9 cellular contexts compared by ENCODE assay signal in the genomic region with DNA sequence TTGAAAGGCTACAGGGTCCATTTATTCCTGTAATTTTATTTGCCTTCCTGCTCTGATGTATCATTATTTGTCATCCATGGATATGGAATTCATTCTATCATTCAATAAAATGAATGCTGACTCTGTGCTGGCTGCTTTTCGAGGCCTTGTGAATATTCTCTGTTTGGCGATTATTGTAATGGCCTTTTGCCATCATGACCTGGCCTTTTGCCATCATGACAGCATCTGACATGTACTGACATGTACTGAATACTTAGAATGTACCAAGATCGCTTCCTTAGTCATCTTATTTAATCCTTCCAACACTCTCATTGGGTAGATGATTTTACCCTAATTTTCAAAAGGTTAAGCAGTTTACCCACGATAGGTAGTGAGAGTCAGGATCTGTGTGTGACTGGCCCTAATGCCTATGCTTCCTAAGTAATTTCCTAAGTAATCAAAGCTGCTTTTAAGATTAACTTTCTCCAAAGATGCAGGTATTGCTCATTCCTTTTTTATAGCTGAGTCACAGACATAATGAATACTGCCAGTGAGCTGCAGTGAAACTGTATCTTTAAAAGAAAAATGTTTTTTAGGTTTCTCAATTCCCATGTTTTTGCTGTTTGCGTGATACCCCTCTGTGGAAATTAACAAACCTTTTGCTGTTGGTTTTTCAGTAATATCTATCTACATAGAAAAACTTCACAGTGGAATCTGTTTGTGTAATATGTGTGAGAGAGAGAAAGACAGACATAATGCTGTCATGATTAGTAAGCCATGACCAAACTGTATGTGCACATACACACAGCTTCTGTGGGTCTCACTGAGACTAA.
A peak's percentile ranks its signal among the peaks of the same experiment; 100 is the strongest.
DNase-seq lines count a peak whose midpoint lies in the region; ATAC-seq, FAIRE-seq and TF ChIP-seq lines count a peak whose summit lies in the region.
"Had no signal": no experiment of that assay in that cellular context is flagged by ENCODE, and none has a peak within 500 bp of the region (broad histone marks: within the 10 kb centered on the region; RNA-seq: fewer than 3 reads in every experiment).

No MANE protein-coding gene starts in this region.

- H3K4me3 ChIP-seq in CD4-positive, CD25-positive, alpha-beta regulatory T cell (ENCODE audit: low read depth, low read length) = no peak overlapping the region
- H3K4me3 ChIP-seq in K562 = no peak overlapping the region

- in situ Hi-C loops in K562 (cut with MboI) = no loop called here

- FAIRE-seq in K562 (lab: Jason Lieb, UNC) = no peak
- FAIRE-seq: frontal cortex had no signal

- peaks cover 8% of the 10 kb centered on the region for H3K4me1 ChIP-seq in CD4-positive, CD25-positive, alpha-beta regulatory T cell (ENCODE audit: control insufficient read depth, insufficient read depth, low read length, poor library complexity, severe bottlenecking)
- no peaks in the 10 kb centered on the region for H3K4me1 ChIP-seq in K562 (replicated peaks in 1 of 2; ENCODE audit: control insufficient read depth in 2 of 2, insufficient read depth in 2 of 2, low read length in 2 of 2)

- H3K27me3 Mint-ChIP-seq in CD4-positive, CD25-positive, alpha-beta regulatory T cell = no peaks in the 10 kb centered on the region

- no peak overlapping the region for H3K27ac ChIP-seq in CD4-positive, CD25-positive, alpha-beta regulatory T cell (ENCODE audit: insufficient read depth, low read length, poor library complexity, severe bottlenecking)
- no peak overlapping the region for H3K27ac ChIP-seq in K562 (ENCODE audit: extremely low read depth, low read depth, low read length)

- no peaks in the 10 kb centered on the region for H3K9me3 Mint-ChIP-seq in CD4-positive, CD25-positive, alpha-beta regulatory T cell

- H3K4me3 Mint-ChIP-seq in CD4-positive, CD25-positive, alpha-beta regulatory T cell = no peak overlapping the region

- no peaks in the 10 kb centered on the region for H3K27me3 ChIP-seq in CD4-positive, CD25-positive, alpha-beta regulatory T cell (ENCODE audit: control insufficient read depth, insufficient read depth, low read length)
- no peaks in the 10 kb centered on the region for H3K27me3 ChIP-seq in K562 (ENCODE audit: control insufficient read depth in 2 of 2, insufficient read depth in 2 of 2, low read length in 2 of 2)

- no TSS peak for BruUV-seq in K562 (replicated peaks; lab: Mats Ljungman, UMichigan)

- no peaks in the 10 kb centered on the region for H3K9me1 ChIP-seq in K562 (ENCODE audit: control insufficient read depth, insufficient read depth, low read length)

- no peak overlapping the region for H3K9ac ChIP-seq in K562 (ENCODE audit: insufficient read depth in 1 of 2, low read depth in 2 of 2, low read length in 2 of 2)

- WGBS in K562 (ENCODE audit: insufficient coverage, low coverage, missing lambda C conversion rate) = 39% methylated on average over 5 of the region's 5 CpGs

- no peak for TF ChIP-seq POLR2A in K562 (conservative IDR thresholded peaks at IDR 0.05)

- H3K79me2 ChIP-seq in K562 (ENCODE audit: control insufficient read depth, insufficient read depth, low read length) = no peaks in the 10 kb centered on the region

- no peak for ATAC-seq in CD4-positive, CD25-positive, alpha-beta regulatory T cell (ENCODE audit: low read depth in 2 of 2)
- no peak for ATAC-seq in K562
- ATAC-seq in left colon = peak; percentile 44
- no peak for ATAC-seq in GM18909 (IDR thresholded peaks at IDR 0.05; ENCODE audit: poor library complexity, unreplicated experiment)

- no peaks in the 10 kb centered on the region for H4K20me1 ChIP-seq in K562 (replicated peaks; ENCODE audit: control insufficient read depth, insufficient read depth, low read length)

- intact Hi-C loops in K562 (cut with micrococcal nuclease) (no loop called here), left colon (cut with DNase I, micrococcal nuclease) (no loop called here)

- H3K36me3 ChIP-seq in CD4-positive, CD25-positive, alpha-beta regulatory T cell (ENCODE audit: control insufficient read depth, insufficient read depth, low read length) = no peaks in the 10 kb centered on the region
- no peaks in the 10 kb centered on the region for H3K36me3 ChIP-seq in K562 (ENCODE audit: control insufficient read depth, insufficient read depth, low read length)

- POLR2A ChIA-PET in K562 (lab: Yijun Ruan, JAX) = interaction anchor here (0.7 to 1.5 kb wide), 4 partner anchors 9 to 54 kb away, joined by 3 to 5 read pairs (median 4); no protein-coding TSS in a partner anchor

- H3K27ac Mint-ChIP-seq in CD4-positive, CD25-positive, alpha-beta regulatory T cell = peak overlapping the region; percentile 17 to 41 (median 34)

- TF ChIP-seq CTCF in K562 (IDR thresholded peaks at IDR 0.05 in 2 of 3, conservative IDR thresholded peaks at IDR 0.05 in 1 of 3; ENCODE audit: insufficient read depth in 2 of 3, low read depth in 1 of 3, low read length in 3 of 3) = no peak

- CTCF ChIA-PET in K562 (lab: Yijun Ruan, JAX; ENCODE audit: low intra/inter-chr PET ratio) = no interaction called here

- no peak for TF ChIP-seq EP300 in K562 (IDR thresholded peaks at IDR 0.05; ENCODE audit: low read length)

- DNase-seq in CD4-positive, CD25-positive, alpha-beta regulatory T cell = no peak
- DNase-seq in HT1080 (ENCODE audit: low read depth) = peak; percentile 77
- no peak for DNase-seq in K562 (ENCODE audit: extremely low read depth in 1 of 4, low spot score in 3 of 4)
- DNase-seq in left colon = peak in 1 of 2 donors; percentile 18
- DNase-seq in HK-2 (ENCODE audit: unreplicated experiment) = no peak
- DNase-seq in SHP77 treated with DMSO at 0.1 percent for 48 hours (lab: John Stamatoyannopoulos, UW) = no peak
- DNase-seq in mucosa of gallbladder (ENCODE audit: low spot score) = no peak

- H3K9me3 ChIP-seq in CD4-positive, CD25-positive, alpha-beta regulatory T cell (ENCODE audit: control insufficient read depth in 2 of 2, low read length in 2 of 2) = no peaks in the 10 kb centered on the region
- no peaks in the 10 kb centered on the region for H3K9me3 ChIP-seq in K562 (replicated peaks; ENCODE audit: control insufficient read depth, insufficient read depth, low read depth, low read length)

- no peak for TF ChIP-seq RAD21 in K562 (CRISPR knock-in tag; conservative IDR thresholded peaks at IDR 0.05 in 1 of 2, IDR thresholded peaks at IDR 0.05 in 1 of 2)

- no peak overlapping the region for H2AFZ ChIP-seq in K562 (ENCODE audit: low read depth, low read length)

- H3K36me3 Mint-ChIP-seq in CD4-positive, CD25-positive, alpha-beta regulatory T cell = no peaks in the 10 kb centered on the region

- H3K4me1 Mint-ChIP-seq in CD4-positive, CD25-positive, alpha-beta regulatory T cell = peaks cover 4 to 48% (median 23%) of the 10 kb centered on the region in 4 donors

- H3K4me2 ChIP-seq in K562 (ENCODE audit: insufficient read depth, low read length) = no peak overlapping the region

TF ChIP-seq in K562, 482 proteins besides CTCF, POLR2A, EP300 and RAD21:
- TF ChIP-seq NFE2 (IDR thresholded peaks at IDR 0.05; ENCODE audit: low read depth) = peak; percentile 34; the same call in 1 of the 2 replicates
- no peak for TF ChIP-seq ZNF165 (CRISPR knock-in tag; IDR thresholded peaks at IDR 0.05; ENCODE audit: borderline replicate concordance)
- TF ChIP-seq MAFG (tag; conservative IDR thresholded peaks at IDR 0.05) = 0 out of 2 replicates have a peak, but pooled peaks have one; percentile 36
TF ChIP-seq in K562: peak in this region for 2.
